ENCODE assay signal across 29 cellular contexts in the genomic region with DNA sequence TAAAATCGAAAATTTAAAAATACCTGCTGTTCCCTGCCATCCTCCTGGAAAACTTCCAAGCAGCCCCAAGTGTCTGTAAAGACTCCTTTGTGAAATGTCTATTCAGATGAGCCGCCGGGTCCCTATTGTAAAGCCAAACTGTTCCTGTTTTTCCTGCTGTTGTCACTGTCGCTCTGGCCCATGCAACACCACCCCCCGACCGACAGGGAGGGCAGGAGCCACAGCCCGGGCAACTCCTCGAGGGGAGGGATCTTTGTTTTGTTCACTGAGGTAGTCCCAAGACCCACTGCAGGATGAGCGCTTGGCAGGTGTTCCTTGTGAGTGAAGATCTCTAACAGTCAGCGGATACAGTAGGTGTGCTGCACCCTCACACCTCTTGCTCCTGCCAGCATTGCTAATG.
"Had no signal": no experiment of that assay in that cellular context is flagged by ENCODE, and none has a peak within 500 bp of the region (broad histone marks: within the 10 kb centered on the region; RNA-seq: fewer than 3 reads in every experiment).

No MANE protein-coding gene starts in this region.

- H3K9me3 Mint-ChIP-seq: activated CD4-positive, alpha-beta T cell treated with anti-CD3 and anti-CD28 coated beads, Interleukin-2, amount 10 ng/mL, durations not matched to agents 7 days and 5 days; activated CD8-positive, alpha-beta T cell treated with anti-CD3 and anti-CD28 coated beads for 36 hours; activated T-cell treated with anti-CD3 and anti-CD28 coated beads, Interleukin-2, amount 50 U/mL, for 4 hours; activated T-helper 17 cell treated with anti-CD3 and anti-CD28 coated beads, Interleukin-2, amount 50 U/mL, for 72 hours; immature natural killer cell; naive B cell had no signal

- H3K4me2 ChIP-seq: hepatocyte had no signal

- H3K4me1 ChIP-seq: gastrocnemius medialis, tibial nerve had no signal

- H2AFZ ChIP-seq: hepatocyte had no signal

- H3K9me3 ChIP-seq: gastrocnemius medialis, tibial nerve had no signal

- DNase-seq: activated CD4-positive, alpha-beta T cell treated with anti-CD3 and anti-CD28 coated beads for 1 hour; activated CD4-positive, alpha-beta T cell treated with anti-CD3 and anti-CD28 coated beads, Interleukin-2, amount 10 ng/mL, durations not matched to agents 7 days and 5 days; activated CD8-positive, alpha-beta T cell treated with anti-CD3 and anti-CD28 coated beads for 36 hours; activated gamma-delta T cell treated with Interleukin-2 at 50 U/mL for 16 hours; activated naive CD4-positive, alpha-beta T cell treated with anti-CD3 and anti-CD28 coated beads, Interleukin-2, amount 50 U/mL, for 16 hours; activated T-cell treated with anti-CD3 and anti-CD28 coated beads, Interleukin-2, amount 50 U/mL, for 4 hours; amniotic stem cell; brain microvascular endothelial cell; dorsolateral prefrontal cortex; effector memory CD4-positive, alpha-beta T cell; erythroblast; gastrocnemius medialis; glutamatergic neuron; immature natural killer cell; kidney; left colon; mammary epithelial cell; naive B cell; nephron progenitor cell; nucleus accumbens; right cardiac atrium; stimulated activated CD4-positive, alpha-beta T cell treated with anti-CD3 and anti-CD28 coated beads, Interleukin-2, amount 100 ng/mL, for 48 hours; stimulated activated naive CD4-positive, alpha-beta T cell treated with Interleukin-2 at 50 U/mL for 16 hours; T1000 had no signal

- H3K4me3 Mint-ChIP-seq: activated CD4-positive, alpha-beta T cell treated with anti-CD3 and anti-CD28 coated beads, Interleukin-2, amount 10 ng/mL, durations not matched to agents 7 days and 5 days; activated CD8-positive, alpha-beta T cell treated with anti-CD3 and anti-CD28 coated beads for 36 hours; activated T-cell treated with anti-CD3 and anti-CD28 coated beads, Interleukin-2, amount 50 U/mL, for 4 hours; activated T-helper 17 cell treated with anti-CD3 and anti-CD28 coated beads, Interleukin-2, amount 50 U/mL, for 72 hours; immature natural killer cell; naive B cell; nephron progenitor cell; WTC11 had no signal

- H3K36me3 Mint-ChIP-seq: immature natural killer cell, naive B cell had no signal

- H3K4me1 Mint-ChIP-seq: activated CD4-positive, alpha-beta T cell treated with anti-CD3 and anti-CD28 coated beads, Interleukin-2, amount 10 ng/mL, durations not matched to agents 7 days and 5 days; activated T-helper 17 cell treated with anti-CD3 and anti-CD28 coated beads, Interleukin-2, amount 50 U/mL, for 72 hours; immature natural killer cell; naive B cell had no signal

- ATAC-seq: activated CD8-positive, alpha-beta T cell treated with anti-CD3 and anti-CD28 coated beads for 36 hours; activated T-cell treated with anti-CD3 and anti-CD28 coated beads, Interleukin-2, amount 50 U/mL, for 4 hours; activated T-helper 17 cell treated with anti-CD3 and anti-CD28 coated beads, Interleukin-2, amount 50 U/mL, for 72 hours; gastrocnemius medialis; left colon; right cardiac atrium; WTC11 had no signal

- H3K36me3 ChIP-seq: brain microvascular endothelial cell, gastrocnemius medialis, tibial nerve had no signal

- H3K27ac ChIP-seq: brain microvascular endothelial cell, coronary artery, dorsolateral prefrontal cortex, gastrocnemius medialis, hepatocyte, tibial nerve had no signal

- H3K79me2 ChIP-seq: hepatocyte had no signal

- H3K27me3 ChIP-seq: brain microvascular endothelial cell, gastrocnemius medialis, hepatocyte had no signal

- H3K4me3 ChIP-seq: coronary artery, dorsolateral prefrontal cortex, gastrocnemius medialis, hepatocyte, tibial nerve had no signal

- H3K27ac Mint-ChIP-seq: activated CD4-positive, alpha-beta T cell treated with anti-CD3 and anti-CD28 coated beads, Interleukin-2, amount 10 ng/mL, durations not matched to agents 7 days and 5 days; activated CD8-positive, alpha-beta T cell treated with anti-CD3 and anti-CD28 coated beads for 36 hours; activated T-helper 17 cell treated with anti-CD3 and anti-CD28 coated beads, Interleukin-2, amount 50 U/mL, for 72 hours; immature natural killer cell; naive B cell; nephron progenitor cell; WTC11 had no signal
